Comparison of ENCODE assay signal across 19 cellular contexts in the genomic region with DNA sequence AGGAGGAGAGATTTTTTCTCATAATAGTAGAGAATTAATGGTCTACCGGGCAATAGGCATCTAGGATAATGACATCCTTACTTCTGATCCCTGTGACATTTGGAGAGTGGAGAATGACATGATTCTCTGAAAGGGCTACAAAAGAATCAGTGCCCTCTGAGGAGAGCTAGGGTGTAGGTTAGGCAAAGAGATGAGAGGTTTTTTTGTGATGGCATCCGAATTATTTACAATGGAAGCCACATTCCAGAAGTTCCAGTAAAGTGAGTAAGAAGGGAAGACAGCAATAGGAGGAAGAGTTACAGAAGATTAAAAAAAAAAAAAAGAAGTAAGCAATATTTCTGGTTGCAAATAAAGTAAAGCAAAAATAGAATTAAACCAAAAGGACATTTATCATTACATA.
DNase-seq lines count a peak whose midpoint lies in the region; ATAC-seq and TF ChIP-seq lines count a peak whose summit lies in the region.
"Had no signal": no experiment of that assay in that cellular context is flagged by ENCODE, and none has a peak within 500 bp of the region (broad histone marks: within the 10 kb centered on the region; RNA-seq: fewer than 3 reads in every experiment).

No MANE protein-coding gene starts in this region.

- H3K4me3 ChIP-seq in HUES64 (ENCODE audit: low read length) (no peak overlapping the region), esophagus muscularis mucosa (no peak overlapping the region), mesodermal cell (ENCODE audit: extremely low read depth, insufficient read depth, low read length, poor library complexity, severe bottlenecking) (no peak overlapping the region)
- H3K4me3 ChIP-seq: ascending aorta, HAP-1, MG63, right atrium auricular region, suprapubic skin had no signal

- H3K36me3 ChIP-seq in HUES64 (ENCODE audit: insufficient read depth, low read length) (no peaks in the 10 kb centered on the region), esophagus muscularis mucosa (no peaks in the 10 kb centered on the region), mesodermal cell (ENCODE audit: control insufficient read depth, insufficient read depth, low read length) (no peaks in the 10 kb centered on the region)
- H3K36me3 ChIP-seq: ascending aorta, HAP-1, MG63, right atrium auricular region, suprapubic skin had no signal

- H3K27me3 Mint-ChIP-seq in CD14-positive monocyte (ENCODE audit: low read depth in 3 of 3), result no peaks in the 10 kb centered on the region
- H3K27me3 Mint-ChIP-seq in natural killer cell treated with Interleukin-12 subunit alpha and Interleukin-12 subunit beta and Interleukin-15 and Interleukin-18, amount 100 ng/mL, for 72 hours, result no peaks in the 10 kb centered on the region
- H3K27me3 Mint-ChIP-seq: CD4-positive, CD25-positive, alpha-beta regulatory T cell; effector memory CD8-positive, alpha-beta T cell had no signal

- peaks cover 0 to 7% (median 0%) of the 10 kb centered on the region in 7 donors for H3K9me3 Mint-ChIP-seq in CD14-positive monocyte
- H3K9me3 Mint-ChIP-seq in natural killer cell treated with Interleukin-12 subunit alpha and Interleukin-12 subunit beta and Interleukin-15 and Interleukin-18, amount 100 ng/mL, for 72 hours, result peaks cover 5% of the 10 kb centered on the region

- H3K9ac ChIP-seq in HUES64 (ENCODE audit: low read depth, low read length), result no peak overlapping the region

- H3K36me3 Mint-ChIP-seq in CD14-positive monocyte, result no peaks in the 10 kb centered on the region
- H3K36me3 Mint-ChIP-seq in natural killer cell treated with Interleukin-12 subunit alpha and Interleukin-12 subunit beta and Interleukin-15 and Interleukin-18, amount 100 ng/mL, for 72 hours, result no peaks in the 10 kb centered on the region
- H3K36me3 Mint-ChIP-seq: activated naive CD4-positive, alpha-beta T cell treated with anti-CD3 and anti-CD28 coated beads, Interleukin-2, amount 50 U/mL, for 24 hours; CD4-positive, CD25-positive, alpha-beta regulatory T cell had no signal

- intact Hi-C loops in esophagus muscularis mucosa (cut with DNase I) (no loop called here), CD14-positive monocyte (cut with micrococcal nuclease) (no loop called here)

- H3K4me1 ChIP-seq in HUES64 (ENCODE audit: insufficient read depth, low read length), result peaks cover 7% of the 10 kb centered on the region; the same call in 1 of the 2 replicates
- H3K4me1 ChIP-seq in esophagus muscularis mucosa, result peaks cover 0 to 40% (median 38%) of the 10 kb centered on the region in 4 donors
- peaks cover 8% of the 10 kb centered on the region for H3K4me1 ChIP-seq in mesodermal cell (ENCODE audit: control insufficient read depth, insufficient read depth, low read length, poor library complexity, severe bottlenecking)
- H3K4me1 ChIP-seq: ascending aorta, HAP-1, right atrium auricular region, suprapubic skin had no signal

- TF ChIP-seq EP300 in esophagus muscularis mucosa (IDR thresholded peaks at IDR 0.05), result no peak

- no peak for ATAC-seq in GM18867 (IDR thresholded peaks at IDR 0.05; ENCODE audit: unreplicated experiment)
- no peak for ATAC-seq in HG02973 (IDR thresholded peaks at IDR 0.05; ENCODE audit: unreplicated experiment)
- no peak for ATAC-seq in natural killer cell treated with Interleukin-12 subunit alpha and Interleukin-12 subunit beta and Interleukin-15 and Interleukin-18, amount 100 ng/mL, for 72 hours
- ATAC-seq: effector memory CD8-positive, alpha-beta T cell had no signal

- H3K9me3 ChIP-seq in HUES64 (ENCODE audit: insufficient read depth, low read depth, low read length) (no peaks in the 10 kb centered on the region), esophagus muscularis mucosa (no peaks in the 10 kb centered on the region), mesodermal cell (ENCODE audit: control insufficient read depth, low read length) (peaks cover 3% of the 10 kb centered on the region)
- H3K9me3 ChIP-seq: ascending aorta, HAP-1, MG63, right atrium auricular region, suprapubic skin had no signal

- DNase-seq in AG20443 (ENCODE audit: low spot score), result peak; percentile 39
- no peak for DNase-seq in esophagus muscularis mucosa (ENCODE audit: extremely low spot score)
- no peak for DNase-seq in CD14-positive monocyte (ENCODE audit: low spot score)
- no peak for DNase-seq in natural killer cell treated with Interleukin-12 subunit alpha and Interleukin-12 subunit beta and Interleukin-15 and Interleukin-18, amount 100 ng/mL, for 72 hours (ENCODE audit: low spot score)
- DNase-seq: activated CD4-positive, alpha-beta T cell treated with anti-CD3 and anti-CD28 coated beads for 1 hour; CD4-positive, CD25-positive, alpha-beta regulatory T cell; effector memory CD8-positive, alpha-beta T cell; MG63; NCI-H1436; NCI-H526 treated with DMSO at 0.1 percent for 48 hours had no signal

- no peak overlapping the region for H3K4me3 Mint-ChIP-seq in CD14-positive monocyte
- no peak overlapping the region for H3K4me3 Mint-ChIP-seq in natural killer cell treated with Interleukin-12 subunit alpha and Interleukin-12 subunit beta and Interleukin-15 and Interleukin-18, amount 100 ng/mL, for 72 hours
- H3K4me3 Mint-ChIP-seq: activated naive CD4-positive, alpha-beta T cell treated with anti-CD3 and anti-CD28 coated beads, Interleukin-2, amount 50 U/mL, for 24 hours; CD4-positive, CD25-positive, alpha-beta regulatory T cell; effector memory CD8-positive, alpha-beta T cell had no signal

- no peaks in the 10 kb centered on the region for H3K4me1 Mint-ChIP-seq in CD14-positive monocyte
- H3K4me1 Mint-ChIP-seq in natural killer cell treated with Interleukin-12 subunit alpha and Interleukin-12 subunit beta and Interleukin-15 and Interleukin-18, amount 100 ng/mL, for 72 hours (ENCODE audit: low read depth in 2 of 2), result no peaks in the 10 kb centered on the region
- H3K4me1 Mint-ChIP-seq: activated naive CD4-positive, alpha-beta T cell treated with anti-CD3 and anti-CD28 coated beads, Interleukin-2, amount 50 U/mL, for 24 hours; CD4-positive, CD25-positive, alpha-beta regulatory T cell had no signal

- no peaks in the 10 kb centered on the region for H3K27me3 ChIP-seq in HUES64 (ENCODE audit: insufficient read depth, low read length)
- no peaks in the 10 kb centered on the region for H3K27me3 ChIP-seq in esophagus muscularis mucosa
- H3K27me3 ChIP-seq: ascending aorta, MG63, right atrium auricular region, suprapubic skin had no signal

- TF ChIP-seq POLR2A in esophagus muscularis mucosa (IDR thresholded peaks at IDR 0.05; ENCODE audit: low read depth), result no peak

- H3K27ac ChIP-seq in HUES64 (ENCODE audit: low read depth, low read length) (peak overlapping the region; percentile 19; the same call in 1 of the 2 replicates), esophagus muscularis mucosa (replicated peaks in 1 of 4) (peak overlapping the region; percentile 47 to 69 (median 62)), mesodermal cell (ENCODE audit: low read depth, low read length, severe bottlenecking) (peak overlapping the region; percentile 80)
- H3K27ac ChIP-seq: ascending aorta, right atrium auricular region, suprapubic skin had no signal

- TF ChIP-seq CTCF in esophagus muscularis mucosa (IDR thresholded peaks at IDR 0.05), result no peak
- TF ChIP-seq CTCF in CD14-positive monocyte (IDR thresholded peaks at IDR 0.05), result no peak

- H3K27ac Mint-ChIP-seq in CD14-positive monocyte, result no peak overlapping the region
- H3K27ac Mint-ChIP-seq in natural killer cell treated with Interleukin-12 subunit alpha and Interleukin-12 subunit beta and Interleukin-15 and Interleukin-18, amount 100 ng/mL, for 72 hours, result no peak overlapping the region
- H3K27ac Mint-ChIP-seq: activated naive CD4-positive, alpha-beta T cell treated with anti-CD3 and anti-CD28 coated beads, Interleukin-2, amount 50 U/mL, for 24 hours; effector memory CD8-positive, alpha-beta T cell had no signal

- 61% methylated on average over 2 of the region's 2 CpGs for WGBS in HUES64
- WGBS in esophagus muscularis mucosa, result 48% methylated on average over 2 of the region's 2 CpGs
- 28 to 60% methylated on average over 1 to 2 of the region's 2 CpGs for WGBS in mesodermal cell (ENCODE audit: insufficient coverage in 2 of 2), 2 experiments

Comparison
In these comparisons a context has a peak if more than half of its experiments do, and no peak if none do; other contexts are left out.
1. H3K27ac ChIP-seq: peak in every context shown above with its lines; median percentile 80 in mesodermal cell; 62 in esophagus muscularis mucosa; 19 in HUES64.